11 cellular contexts compared by ENCODE assay signal in genomic region chr15:48336940-48337339, GRCh38. TPM values are rescaled to one million over a fixed set of nuclear protein-coding genes. Genes with fewer than 3 reads are reported as not detected.
DNase-seq lines count a peak whose midpoint lies in the region; ATAC-seq and TF ChIP-seq lines count a peak whose summit lies in the region.
"Had no signal": no experiment of that assay in that cellular context is flagged by ENCODE, and none has a peak within 500 bp of the region (broad histone marks: within the 10 kb centered on the region; RNA-seq: fewer than 3 reads in every experiment).

No MANE protein-coding gene starts in this region.

- dilution Hi-C loops in IMR-90 (cut with HindIII; ENCODE audit: low sequenced_read_pairs, unreplicated experiment): no loop called here

- H3K4me3 Mint-ChIP-seq in activated CD4-positive, alpha-beta T cell treated with anti-CD3 and anti-CD28 coated beads, Interleukin-2, amount 10 ng/mL, durations not matched to agents 7 days and 5 days: peak overlapping the region; percentile 10
- peak overlapping the region in 1 of 5 experiments; percentile 76 for H3K4me3 Mint-ChIP-seq in brain
- H3K4me3 Mint-ChIP-seq in osteocyte (ENCODE audit: unreplicated experiment): no peak overlapping the region
- no peak overlapping the region for H3K4me3 Mint-ChIP-seq in CD4-positive, alpha-beta memory T cell

- no peaks in the 10 kb centered on the region for H3K9me3 Mint-ChIP-seq in activated CD4-positive, alpha-beta T cell treated with anti-CD3 and anti-CD28 coated beads, Interleukin-2, amount 10 ng/mL, durations not matched to agents 7 days and 5 days
- no peaks in the 10 kb centered on the region for H3K9me3 Mint-ChIP-seq in brain
- no peaks in the 10 kb centered on the region for H3K9me3 Mint-ChIP-seq in osteocyte (ENCODE audit: unreplicated experiment)
- H3K9me3 Mint-ChIP-seq in CD4-positive, alpha-beta memory T cell: no peaks in the 10 kb centered on the region

- H3K23ac ChIP-seq in IMR-90 (ENCODE audit: low read depth, low read length): no peak overlapping the region

- H2AK9ac ChIP-seq in IMR-90 (replicated peaks; ENCODE audit: low read depth, low read length, poor library complexity): no peak overlapping the region

- H3K27me3 Mint-ChIP-seq in activated CD4-positive, alpha-beta T cell treated with anti-CD3 and anti-CD28 coated beads, Interleukin-2, amount 10 ng/mL, durations not matched to agents 7 days and 5 days: no peaks in the 10 kb centered on the region
- H3K27me3 Mint-ChIP-seq in brain: no peaks in the 10 kb centered on the region
- H3K27me3 Mint-ChIP-seq in osteocyte (ENCODE audit: unreplicated experiment): no peaks in the 10 kb centered on the region
- H3K27me3 Mint-ChIP-seq in CD4-positive, alpha-beta memory T cell: no peaks in the 10 kb centered on the region

- H3K36me3 ChIP-seq in IMR-90 (ENCODE audit: control insufficient read depth, insufficient read depth, low read length): peaks cover 18% of the 10 kb centered on the region
- peaks cover 22% of the 10 kb centered on the region for H3K36me3 ChIP-seq in CD4-positive, alpha-beta memory T cell (ENCODE audit: insufficient read depth, low read length)

- H3K36me3 Mint-ChIP-seq in activated CD4-positive, alpha-beta T cell treated with anti-CD3 and anti-CD28 coated beads, Interleukin-2, amount 10 ng/mL, durations not matched to agents 7 days and 5 days (ENCODE audit: low read depth): peaks cover 64% of the 10 kb centered on the region
- H3K36me3 Mint-ChIP-seq in brain (peaks cover 33% of the 10 kb centered on the region), osteocyte (ENCODE audit: unreplicated experiment) (peaks cover 27% of the 10 kb centered on the region)
- peaks cover 15 to 54% of the 10 kb centered on the region in 2 donors for H3K36me3 Mint-ChIP-seq in CD4-positive, alpha-beta memory T cell

- no peak overlapping the region for H3K9ac ChIP-seq in IMR-90 (ENCODE audit: low read depth, low read length)

- no peak overlapping the region for H3K56ac ChIP-seq in IMR-90 (ENCODE audit: extremely low read depth, insufficient read depth, low read length)

- no peak overlapping the region for H4K5ac ChIP-seq in IMR-90 (ENCODE audit: low read depth, low read length)

- POLR2A ChIA-PET in activated CD4-positive, alpha-beta T cell treated with anti-CD3 and anti-CD28 coated beads, Interleukin-2, amount 10 ng/mL, durations not matched to agents 7 days and 5 days (lab: Charles Lee): no interaction called here
- POLR2A ChIA-PET in IMR-90 (lab: Charles Lee; ENCODE audit: unreplicated experiment): no interaction called here
- POLR2A ChIA-PET in CD4-positive, alpha-beta memory T cell (lab: Charles Lee; ENCODE audit: partially characterized antibody): interaction anchor here (0.9 kb wide), 1 partner anchor 541 kb away, joined by 3 read pairs; the partner anchor contains the start of gene EID1

- no peak overlapping the region for H3K4me2 ChIP-seq in IMR-90 (ENCODE audit: low read depth, low read length)

- ATAC-seq in IMR-90 (ENCODE audit: low read depth): peak; percentile 46; the same call in 1 of the 2 replicates
- ATAC-seq in GM19023 (IDR thresholded peaks at IDR 0.05; ENCODE audit: unreplicated experiment): no peak

- H2BK5ac ChIP-seq in IMR-90 (ENCODE audit: low read depth, low read length, poor library complexity, severe bottlenecking): no peak overlapping the region

- no peaks in the 10 kb centered on the region for H3K9me3 ChIP-seq in IMR-90 (ENCODE audit: control insufficient read depth, insufficient read depth, low read length)
- H3K9me3 ChIP-seq in CD4-positive, alpha-beta memory T cell (ENCODE audit: control insufficient read depth in 1 of 2, low read length in 2 of 2): no peaks in the 10 kb centered on the region

- no peak overlapping the region for H3K4ac ChIP-seq in IMR-90 (ENCODE audit: low read depth, low read length)

- H3K27ac Mint-ChIP-seq in activated CD4-positive, alpha-beta T cell treated with anti-CD3 and anti-CD28 coated beads, Interleukin-2, amount 10 ng/mL, durations not matched to agents 7 days and 5 days: no peak overlapping the region
- H3K27ac Mint-ChIP-seq in brain: no peak overlapping the region
- H3K27ac Mint-ChIP-seq in osteocyte (ENCODE audit: unreplicated experiment): no peak overlapping the region
- peak overlapping the region in 1 of 7 donors; percentile 44 for H3K27ac Mint-ChIP-seq in CD4-positive, alpha-beta memory T cell

- no peak overlapping the region for H4K91ac ChIP-seq in IMR-90 (ENCODE audit: insufficient read depth, low read depth, low read length)

- H2BK120ac ChIP-seq in IMR-90 (ENCODE audit: low read depth, low read length): no peak overlapping the region

- H4K8ac ChIP-seq in IMR-90 (ENCODE audit: low read depth in 2 of 2, low read length in 2 of 2): no peak overlapping the region

- H3K4me1 Mint-ChIP-seq in activated CD4-positive, alpha-beta T cell treated with anti-CD3 and anti-CD28 coated beads, Interleukin-2, amount 10 ng/mL, durations not matched to agents 7 days and 5 days: peaks cover 59% of the 10 kb centered on the region
- peaks cover 24% of the 10 kb centered on the region for H3K4me1 Mint-ChIP-seq in brain
- H3K4me1 Mint-ChIP-seq in osteocyte (ENCODE audit: unreplicated experiment): peaks cover 19% of the 10 kb centered on the region
- peaks cover 13 to 24% (median 18%) of the 10 kb centered on the region in 4 donors for H3K4me1 Mint-ChIP-seq in CD4-positive, alpha-beta memory T cell

- BruUV-seq in IMR-90 (replicated peaks; lab: Mats Ljungman, UMichigan): no TSS peak

- H3K4me1 ChIP-seq in IMR-90 (ENCODE audit: control insufficient read depth, insufficient read depth, low read length): peaks cover 3% of the 10 kb centered on the region
- peaks cover 11% of the 10 kb centered on the region for H3K4me1 ChIP-seq in CD4-positive, alpha-beta memory T cell (ENCODE audit: insufficient read depth, low read length)

- H3K9me1 ChIP-seq in IMR-90 (ENCODE audit: insufficient read depth, low read length): peaks cover 4% of the 10 kb centered on the region

- in situ Hi-C loops in IMR-90 (cut with MboI; ENCODE audit: low sequenced_read_pairs): no loop called here

- no peak overlapping the region for H3K27ac ChIP-seq in IMR-90 (ENCODE audit: insufficient read depth, low read length)
- H3K27ac ChIP-seq in CD4-positive, alpha-beta memory T cell (ENCODE audit: low read depth, low read length): no peak overlapping the region

- DNase-seq in activated CD4-positive, alpha-beta T cell treated with anti-CD3 and anti-CD28 coated beads, Interleukin-2, amount 10 ng/mL, durations not matched to agents 7 days and 5 days: peak; percentile 14
- DNase-seq in activated CD4-positive, alpha-beta T cell treated with anti-CD3 and anti-CD28 coated beads, Interleukin-2, amount 50 U/mL, for 4 hours: no peak
- DNase-seq in IMR-90: peak; percentile 11
- no peak for DNase-seq in osteocyte (ENCODE audit: extremely low spot score, unreplicated experiment)
- no peak for DNase-seq in CD4-positive, alpha-beta memory T cell
- DNase-seq in stimulated activated naive CD4-positive, alpha-beta T cell treated with Interleukin-2 at 50 U/mL for 16 hours (lab: John Stamatoyannopoulos, UW): no peak
- DNase-seq: amniotic stem cell, DMS153, Right ventricle myocardium superior had no signal

- no peaks in the 10 kb centered on the region for H3K27me3 ChIP-seq in IMR-90 (ENCODE audit: control insufficient read depth, insufficient read depth, low read length)
- no peaks in the 10 kb centered on the region for H3K27me3 ChIP-seq in CD4-positive, alpha-beta memory T cell (ENCODE audit: insufficient read depth, low read length)

- H3K79me1 ChIP-seq in IMR-90 (ENCODE audit: low read depth in 1 of 2, low read length in 2 of 2): peaks cover 6 to 30% of the 10 kb centered on the region in 2 experiments; a peak in 3 of 4 replicates

- no peak overlapping the region for H3K18ac ChIP-seq in IMR-90 (ENCODE audit: low read depth, low read length)

- H3K4me3 ChIP-seq in IMR-90 (ENCODE audit: insufficient read depth, low read depth, low read length): no peak overlapping the region
- H3K4me3 ChIP-seq in CD4-positive, alpha-beta memory T cell (ENCODE audit: low read length in 2 of 2): no peak overlapping the region

- intact Hi-C loops in IMR-90 (cut with micrococcal nuclease): no loop called here
- intact Hi-C loops in CD4-positive, alpha-beta memory T cell (cut with micrococcal nuclease): loop anchor here (2.0 to 10.0 kb wide), 5 partner anchors 16 to 818 kb away; partner anchors contain the start of genes COPS2, EID1, MYEF2 and SECISBP2L

- CTCF ChIA-PET in activated CD4-positive, alpha-beta T cell treated with anti-CD3 and anti-CD28 coated beads, Interleukin-2, amount 10 ng/mL, durations not matched to agents 7 days and 5 days (lab: Charles Lee): interaction anchor here (0.5 kb wide), 1 partner anchor 9 kb away, joined by 3 read pairs; no protein-coding TSS in a partner anchor
- CTCF ChIA-PET in IMR-90 (lab: Yijun Ruan, JAX): interaction anchor here (0.9 to 1.0 kb wide), 2 partner anchors 9 to 38 kb away, joined by 3 to 4 read pairs; no protein-coding TSS in a partner anchor
- CTCF ChIA-PET in CD4-positive, alpha-beta memory T cell (lab: Charles Lee; ENCODE audit: partially characterized antibody): interaction anchor here (1.2 to 2.4 kb wide), 2 partner anchors 16 to 41 kb away, joined by 3 to 26 read pairs; no protein-coding TSS in a partner anchor

- no peak overlapping the region for H2AK5ac ChIP-seq in IMR-90 (ENCODE audit: low read depth, low read length)

- no peak overlapping the region for H2BK15ac ChIP-seq in IMR-90 (ENCODE audit: low read depth, low read length)

- H4K20me1 ChIP-seq in IMR-90 (ENCODE audit: insufficient read depth, low read length): peaks cover 7% of the 10 kb centered on the region; the same call in 1 of the 2 replicates

- TF ChIP-seq CTCF in IMR-90 (conservative IDR thresholded peaks at IDR 0.05; ENCODE audit: low read depth, low read length) (0 out of 2 replicates have a peak, but pooled peaks have one; percentile 20), brain (conservative IDR thresholded peaks at IDR 0.05) (peak; percentile 31 to 51), osteocyte (IDR thresholded peaks at IDR 0.05) (peak; percentile 46)

- peak; percentile 40; the same call in 1 of the 2 replicates for TF ChIP-seq RAD21 in IMR-90 (IDR thresholded peaks at IDR 0.05; ENCODE audit: low read length)

- no peak overlapping the region for H3K14ac ChIP-seq in IMR-90 (replicated peaks; ENCODE audit: low read depth, low read length)

- WGBS in IMR-90 (ENCODE audit: extremely low coverage in 2 of 2, insufficient read length in 1 of 2), 2 experiments: no CpG with 5 or more reads among the region's 2 CpGs

- no peak overlapping the region for H2AFZ ChIP-seq in IMR-90 (replicated peaks; ENCODE audit: low read length, poor library complexity)

- H2BK20ac ChIP-seq in IMR-90 (ENCODE audit: low read depth, low read length): no peak overlapping the region

- TF ChIP-seq POLR2A in IMR-90 (IDR thresholded peaks at IDR 0.05; ENCODE audit: low read depth, low read length): no peak

RNA-seq across cellular contexts. Expression of gene DUT, which starts 5.7 kb away (rescaled TPM):
- total RNA-seq in activated CD4-positive, alpha-beta T cell treated with anti-CD3 and anti-CD28 coated beads, Interleukin-2, amount 10 ng/mL, durations not matched to agents 7 days and 5 days: 100 to 1,000 TPM; 291 to 308 TPM
- 18.8 and 30.3 TPM in 2 replicates for total RNA-seq in IMR-90 (2012; rRNA removed)
- polyA plus RNA-seq in IMR-90 (2012; rRNA removed): 36.4 and 39.9 TPM in 2 replicates
- 39.8 and 45.8 TPM in 2 replicates for polyA plus RNA-seq in IMR-90 (2012; cell fraction: cytosol; rRNA removed)
- polyA plus RNA-seq in IMR-90 (2012; cell fraction: nucleus; rRNA removed; ENCODE audit: low replicate concordance): 38.6 and 56.4 TPM in 2 replicates
- polyA plus RNA-seq in brain (ENCODE audit: insufficient read depth, low read depth, low replicate concordance): 96.5 TPM
- 76.7 and 81.0 TPM in 2 replicates for total RNA-seq in osteocyte
- 100 to 1,000 TPM; 127 to 131 TPM for total RNA-seq in CD4-positive, alpha-beta memory T cell
- polyA plus RNA-seq in CD4-positive, alpha-beta memory T cell: 100 to 1,000 TPM; 144 to 178 TPM

Comparison
In these comparisons a context has a peak if more than half of its experiments do, and no peak if none do; other contexts are left out.
1. DNase-seq: peak in activated CD4-positive, alpha-beta T cell treated with anti-CD3 and anti-CD28 coated beads, Interleukin-2, amount 10 ng/mL, durations not matched to agents 7 days and 5 days (single experiment) and IMR-90 (single experiment); none in activated CD4-positive, alpha-beta T cell treated with anti-CD3 and anti-CD28 coated beads, Interleukin-2, amount 50 U/mL, for 4 hours (0 of 2), osteocyte (single experiment), CD4-positive, alpha-beta memory T cell (0 of 5) and stimulated activated naive CD4-positive, alpha-beta T cell treated with Interleukin-2 at 50 U/mL for 16 hours (single experiment).
2. Peak in every context shown above with its lines, with median percentiles within 50 percentile points of each other: CTCF ChIP-seq.